2 cellular contexts compared by ENCODE assay signal in genomic region chr7:99637414-99637813, GRCh38. TPM values are rescaled to one million over a fixed set of nuclear protein-coding genes. Genes with fewer than 3 reads are reported as not detected.
"Had no signal": no experiment of that assay in that cellular context is flagged by ENCODE, and none has a peak within 500 bp of the region (broad histone marks: within the 10 kb centered on the region; RNA-seq: fewer than 3 reads in every experiment).

No MANE protein-coding gene starts in this region.

RNA-seq across cellular contexts. Expression of gene CYP3A5, which starts 42.4 kb away (rescaled TPM):
- total RNA-seq: natural killer cell treated with Interleukin-12 subunit alpha and Interleukin-12 subunit beta and Interleukin-15 and Interleukin-18, amount 100 ng/mL, for 72 hours; osteocyte had no signal
